ENCODE assay signal across 14 cellular contexts in the genomic region with DNA sequence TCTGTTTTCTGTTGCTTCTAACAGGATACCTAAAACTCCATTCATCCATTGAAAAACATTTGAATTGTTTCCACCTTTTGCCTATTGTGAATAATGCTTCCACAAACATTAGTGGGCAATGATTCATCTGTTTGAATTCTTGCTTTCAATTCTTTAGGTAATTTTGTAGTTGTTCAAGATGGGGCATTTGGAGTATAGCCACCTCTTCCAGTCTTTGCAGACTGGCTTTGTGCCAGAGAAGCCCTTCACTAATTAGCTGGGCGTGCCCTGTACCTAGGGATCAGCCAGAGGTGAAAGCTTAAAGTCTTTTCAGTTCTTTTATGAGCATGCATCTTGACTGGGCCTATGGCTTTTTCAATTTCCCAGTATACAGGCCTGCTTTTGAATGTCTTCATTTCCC. TPM values are rescaled to one million over a fixed set of nuclear protein-coding genes. Genes with fewer than 3 reads are reported as not detected.
A peak's percentile ranks its signal among the peaks of the same experiment; 100 is the strongest.
DNase-seq lines count a peak whose midpoint lies in the region; TF ChIP-seq lines count a peak whose summit lies in the region.
"Had no signal": no experiment of that assay in that cellular context is flagged by ENCODE, and none has a peak within 500 bp of the region (broad histone marks: within the 10 kb centered on the region; RNA-seq: fewer than 3 reads in every experiment).

No MANE protein-coding gene starts in this region.

- H3K27ac Mint-ChIP-seq in activated naive CD8-positive, alpha-beta T cell treated with anti-CD3 and anti-CD28 coated beads for 36 hours, result no peak overlapping the region
- H3K27ac Mint-ChIP-seq in type B pancreatic cell, result no peak overlapping the region
- H3K27ac Mint-ChIP-seq: activated CD4-positive, alpha-beta memory T cell treated with anti-CD3 and anti-CD28 coated beads for 36 hours had no signal

- CTCF ChIA-PET in RWPE1 (lab: Yijun Ruan, JAX), result interaction anchor here (0.6 kb wide), 1 partner anchor 80 kb away, joined by 3 read pairs; no protein-coding TSS in a partner anchor

- POLR2A ChIA-PET in RWPE1 (lab: Yijun Ruan, JAX; ENCODE audit: low non-redundant PET), result no interaction called here

- peaks cover 6% of the 10 kb centered on the region for H3K27me3 Mint-ChIP-seq in activated naive CD8-positive, alpha-beta T cell treated with anti-CD3 and anti-CD28 coated beads for 36 hours
- peaks cover 13% of the 10 kb centered on the region for H3K27me3 Mint-ChIP-seq in type B pancreatic cell

- H3K4me3 ChIP-seq in fibroblast of pulmonary artery (replicated peaks; ENCODE audit: low read depth, low read length) (no peak overlapping the region), tibial artery (no peak overlapping the region)

- H3K9me3 Mint-ChIP-seq in activated naive CD8-positive, alpha-beta T cell treated with anti-CD3 and anti-CD28 coated beads for 36 hours, result no peaks in the 10 kb centered on the region
- peaks cover 7% of the 10 kb centered on the region for H3K9me3 Mint-ChIP-seq in type B pancreatic cell
- H3K9me3 Mint-ChIP-seq: activated CD4-positive, alpha-beta memory T cell treated with anti-CD3 and anti-CD28 coated beads for 36 hours had no signal

- TF ChIP-seq CTCF in RWPE1 (conservative IDR thresholded peaks at IDR 0.05; ENCODE audit: low read depth), result no peak
- TF ChIP-seq CTCF in fibroblast of pulmonary artery (IDR thresholded peaks at IDR 0.05; ENCODE audit: low read length, missing control alignments), result no peak
- no peak for TF ChIP-seq CTCF in tibial artery (IDR thresholded peaks at IDR 0.05)
- TF ChIP-seq CTCF in type B pancreatic cell (conservative IDR thresholded peaks at IDR 0.05), result no peak

- no peak overlapping the region for H3K4me3 Mint-ChIP-seq in activated naive CD8-positive, alpha-beta T cell treated with anti-CD3 and anti-CD28 coated beads for 36 hours
- no peak overlapping the region for H3K4me3 Mint-ChIP-seq in type B pancreatic cell
- H3K4me3 Mint-ChIP-seq: activated CD4-positive, alpha-beta memory T cell treated with anti-CD3 and anti-CD28 coated beads for 36 hours had no signal

- H3K4me1 ChIP-seq in tibial artery, result peaks cover 0 to 62% (median 39%) of the 10 kb centered on the region in 4 donors

- no peaks in the 10 kb centered on the region for H3K36me3 Mint-ChIP-seq in activated naive CD8-positive, alpha-beta T cell treated with anti-CD3 and anti-CD28 coated beads for 36 hours
- H3K36me3 Mint-ChIP-seq in type B pancreatic cell, result no peaks in the 10 kb centered on the region
- H3K36me3 Mint-ChIP-seq: activated CD4-positive, alpha-beta memory T cell treated with anti-CD3 and anti-CD28 coated beads for 36 hours had no signal

- no peaks in the 10 kb centered on the region for H3K9me3 ChIP-seq in tibial artery

- DNase-seq in NCI-H2107 treated with DMSO at 0.1 percent for 48 hours (lab: John Stamatoyannopoulos, UW; ENCODE audit: unreplicated experiment) (peak; percentile 70), NCI-H2107 (lab: John Stamatoyannopoulos, UW) (no peak), RWPE1 (ENCODE audit: low spot score) (peak; percentile 70), fibroblast of pulmonary artery (ENCODE audit: low read depth) (peak; percentile 31), tibial artery (no peak), type B pancreatic cell (ENCODE audit: extremely low spot score, unreplicated experiment) (no peak)
- no peak for DNase-seq in activated naive CD8-positive, alpha-beta T cell treated with anti-CD3 and anti-CD28 coated beads for 36 hours
- DNase-seq in activated CD4-positive, alpha-beta T cell treated with anti-CD3 and anti-CD28 coated beads for 1 hour, result no peak
- DNase-seq: activated CD4-positive, alpha-beta memory T cell treated with anti-CD3 and anti-CD28 coated beads for 36 hours; DND-41; NCI-H187 treated with DMSO at 0.1 percent for 48 hours; T-helper 9 cell had no signal

- H3K27ac ChIP-seq in RWPE1 (no peak overlapping the region; the same call in 1 of the 2 replicates), tibial artery (peak overlapping the region; percentile 20 to 73)

- intact Hi-C loops in tibial artery (cut with DNase I; ENCODE audit: low total_unique reads), result no loop called here

- H3K36me3 ChIP-seq in tibial artery, result no peaks in the 10 kb centered on the region

- no peaks in the 10 kb centered on the region for H3K27me3 ChIP-seq in tibial artery

- H3K4me1 Mint-ChIP-seq in activated naive CD8-positive, alpha-beta T cell treated with anti-CD3 and anti-CD28 coated beads for 36 hours, result no peaks in the 10 kb centered on the region
- no peaks in the 10 kb centered on the region for H3K4me1 Mint-ChIP-seq in type B pancreatic cell (ENCODE audit: unreplicated experiment)

RNA-seq across cellular contexts. Expression of a gene that starts 10.9 kb away (rescaled TPM):
- total RNA-seq in activated naive CD8-positive, alpha-beta T cell treated with anti-CD3 and anti-CD28 coated beads for 36 hours, result not detected
- not detected in 2 replicates for total RNA-seq in type B pancreatic cell (ENCODE audit: low replicate concordance)
- total RNA-seq: activated CD4-positive, alpha-beta memory T cell treated with anti-CD3 and anti-CD28 coated beads for 36 hours; left lobe of liver; urinary bladder had no signal

Comparison
In these comparisons a context has a peak if more than half of its experiments do, and no peak if none do; other contexts are left out.
1. DNase-seq: peak in NCI-H2107 treated with DMSO at 0.1 percent for 48 hours (single experiment), RWPE1 (single experiment) and fibroblast of pulmonary artery (single experiment); none in NCI-H2107 (single experiment), tibial artery (0 of 2), activated naive CD8-positive, alpha-beta T cell treated with anti-CD3 and anti-CD28 coated beads for 36 hours (single experiment), activated CD4-positive, alpha-beta T cell treated with anti-CD3 and anti-CD28 coated beads for 1 hour (single experiment) and type B pancreatic cell (single experiment).